Comparison of ENCODE assay signal across 25 cellular contexts in the genomic region with DNA sequence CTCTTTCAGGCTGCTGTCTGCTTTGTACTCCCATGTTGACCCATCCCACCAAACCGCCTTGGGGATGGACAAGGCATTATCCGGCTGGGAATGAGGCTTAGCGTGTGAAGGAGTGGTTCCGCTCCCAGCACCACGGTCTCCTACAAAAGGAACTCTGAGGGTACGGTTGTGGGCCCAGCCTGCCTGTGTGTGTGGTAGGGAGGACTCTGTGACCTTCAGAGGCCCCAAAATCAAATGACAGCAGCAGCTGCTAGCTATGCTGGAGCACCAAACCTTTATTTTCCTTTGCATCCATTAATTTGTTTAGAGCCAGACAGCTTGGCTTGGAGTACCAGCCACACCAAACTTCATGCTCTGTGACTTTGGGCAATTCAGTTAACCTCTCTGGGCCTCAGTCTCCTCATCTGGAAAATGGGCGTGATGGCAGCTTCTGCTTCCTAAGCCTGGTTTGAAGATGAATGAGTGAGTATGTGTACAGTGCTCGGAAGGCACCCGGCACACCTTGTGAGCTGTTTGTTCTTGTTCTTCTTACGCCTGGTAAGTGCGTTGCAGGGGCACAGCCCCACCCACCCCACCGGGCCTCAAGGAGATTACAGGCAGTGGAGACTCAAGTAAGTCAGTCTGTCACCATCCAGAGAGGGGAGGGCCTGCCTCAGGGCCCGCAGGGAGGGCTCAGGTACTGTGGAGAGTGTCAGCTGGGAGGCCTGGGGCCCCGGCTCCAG. TPM values are rescaled to one million over a fixed set of nuclear protein-coding genes. Genes with fewer than 3 reads are reported as not detected.
A peak's percentile ranks its signal among the peaks of the same experiment; 100 is the strongest.
DNase-seq lines count a peak whose midpoint lies in the region; ATAC-seq and TF ChIP-seq lines count a peak whose summit lies in the region.
"Had no signal": no experiment of that assay in that cellular context is flagged by ENCODE, and none has a peak within 500 bp of the region (broad histone marks: within the 10 kb centered on the region; RNA-seq: fewer than 3 reads in every experiment).

No MANE protein-coding gene starts in this region.

- ATAC-seq in gastroesophageal sphincter, result no peak

- peaks cover 55% of the 10 kb centered on the region for H3F3A ChIP-seq in PC-9 (ENCODE audit: insufficient read depth, low read depth)

- H3K9ac ChIP-seq in muscle layer of colon (ENCODE audit: low read length) (peak overlapping the region; percentile 10), subcutaneous abdominal adipose tissue (ENCODE audit: low read length in 5 of 5) (peak overlapping the region in 3 of 5 donors; percentile 15 to 50 (median 16))

- no peak overlapping the region for H2AFZ ChIP-seq in PC-9

- H3K4me3 ChIP-seq in PC-9, result no peak overlapping the region
- H3K4me3 ChIP-seq in gastroesophageal sphincter, result no peak overlapping the region
- no peak overlapping the region for H3K4me3 ChIP-seq in muscle layer of colon (ENCODE audit: low read depth in 1 of 2, low read length in 2 of 2)
- H3K4me3 ChIP-seq in subcutaneous abdominal adipose tissue (ENCODE audit: low read depth in 1 of 5, low read length in 5 of 5), result no peak overlapping the region
- H3K4me3 ChIP-seq: coronary artery had no signal

- intact Hi-C loops in PC-9 (cut with micrococcal nuclease; ENCODE audit: unreplicated experiment), result no loop called here

- TF ChIP-seq EP300 in gastroesophageal sphincter (IDR thresholded peaks at IDR 0.05), result no peak

- CTCF ChIA-PET in PC-9 (lab: Charles Lee), result interaction anchor here (0.6 kb wide), 1 partner anchor 1633 kb away, joined by 3 read pairs; no protein-coding TSS in a partner anchor

- H3K4me1 ChIP-seq in PC-9 (replicated peaks; ENCODE audit: insufficient read depth) (peaks cover 65% of the 10 kb centered on the region), gastroesophageal sphincter (peaks cover 0 to 49% (median 14%) of the 10 kb centered on the region in 3 donors), muscle layer of colon (ENCODE audit: insufficient read depth, low read length) (peaks cover 56% of the 10 kb centered on the region), subcutaneous abdominal adipose tissue (ENCODE audit: control insufficient read depth in 5 of 5, insufficient read depth in 5 of 5, low read length in 5 of 5) (peaks cover 22 to 64% (median 49%) of the 10 kb centered on the region in 5 donors)

- no peaks in the 10 kb centered on the region for H4K20me1 ChIP-seq in PC-9 (ENCODE audit: insufficient read depth)

- H3K79me2 ChIP-seq in PC-9 (ENCODE audit: low read depth), result peaks cover 15% of the 10 kb centered on the region

- H3K36me3 ChIP-seq in PC-9 (ENCODE audit: low read depth), result no peaks in the 10 kb centered on the region
- no peaks in the 10 kb centered on the region for H3K36me3 ChIP-seq in gastroesophageal sphincter
- H3K36me3 ChIP-seq in muscle layer of colon (ENCODE audit: insufficient read depth, low read length), result no peaks in the 10 kb centered on the region
- H3K36me3 ChIP-seq in subcutaneous abdominal adipose tissue (ENCODE audit: control insufficient read depth in 5 of 5, insufficient read depth in 5 of 5, low read length in 5 of 5), result no peaks in the 10 kb centered on the region
- H3K36me3 ChIP-seq: WERI-Rb-1 had no signal

- POLR2A ChIA-PET in PC-9 (lab: Charles Lee; ENCODE audit: unreplicated experiment), result no interaction called here

- WGBS in gastroesophageal sphincter (ENCODE audit: low coverage in 1 of 2), 2 donors, result 89% methylated on average over 5 of the region's 14 CpGs; no CpG with 5 or more reads in 1 of the 2 donors

- no peak for TF ChIP-seq POLR2A in gastroesophageal sphincter (IDR thresholded peaks at IDR 0.05)

- no peak for DNase-seq in PC-9
- DNase-seq in NCI-H2029 treated with DMSO at 0.1 percent for 48 hours (lab: John Stamatoyannopoulos, UW), result no peak
- DNase-seq in effector CD4-positive, alpha-beta T cell, result no peak
- no peak for DNase-seq in hippocampal formation (lab: John Stamatoyannopoulos, UW)
- DNase-seq: activated CD4-positive, alpha-beta T cell treated with anti-CD3 and anti-CD28 coated beads, Interleukin-2, amount 50 U/mL, for 1 hour; activated naive CD4-positive, alpha-beta T cell treated with anti-CD3 and anti-CD28 coated beads, Interleukin-2, amount 10 ng/mL, durations not matched to agents 7 days and 5 days; C1 segment of cervical spinal cord; DMS79 treated with DMSO at 0.1 percent for 48 hours; H9; NCI-H1092; NCI-H1930; NCI-H2227 treated with DMSO at 0.1 percent for 48 hours; NCI-H748 treated with DMSO at 0.1 percent for 48 hours; small intestine; stimulated activated CD4-positive, alpha-beta T cell treated with anti-CD3 and anti-CD28 coated beads, Interleukin-1b, Interleukin-23, amount 100 ng/mL, for 48 hours; WERI-Rb-1 had no signal

- BruUV-seq in PC-9 (replicated peaks; lab: Mats Ljungman, UMichigan), result no TSS peak

- H3K9me3 ChIP-seq in PC-9 (ENCODE audit: insufficient read depth, low read depth) (no peaks in the 10 kb centered on the region; the same call in 1 of the 2 replicates), gastroesophageal sphincter (no peaks in the 10 kb centered on the region), muscle layer of colon (ENCODE audit: low read length) (no peaks in the 10 kb centered on the region), subcutaneous abdominal adipose tissue (ENCODE audit: control insufficient read depth in 5 of 5, low read length in 5 of 5) (peaks cover 0 to 2% (median 1%) of the 10 kb centered on the region in 5 donors)

- TF ChIP-seq CTCF in PC-9 (conservative IDR thresholded peaks at IDR 0.05), result no peak
- no peak for TF ChIP-seq CTCF in gastroesophageal sphincter (IDR thresholded peaks at IDR 0.05)

- no peaks in the 10 kb centered on the region for H3K9me2 ChIP-seq in PC-9 (ENCODE audit: insufficient read depth)

- peak overlapping the region; percentile 65 for H3K4me2 ChIP-seq in PC-9

- no peaks in the 10 kb centered on the region for H3K27me3 ChIP-seq in PC-9 (ENCODE audit: insufficient read depth, low read depth)
- no peaks in the 10 kb centered on the region for H3K27me3 ChIP-seq in gastroesophageal sphincter
- H3K27me3 ChIP-seq in muscle layer of colon (ENCODE audit: control insufficient read depth in 1 of 2, insufficient read depth in 2 of 2, low read length in 2 of 2), result no peaks in the 10 kb centered on the region
- H3K27me3 ChIP-seq in subcutaneous abdominal adipose tissue (ENCODE audit: control insufficient read depth in 5 of 5, insufficient read depth in 4 of 5, low read length in 5 of 5), result no peaks in the 10 kb centered on the region

- peak overlapping the region; percentile 98 for H3K27ac ChIP-seq in PC-9
- peak overlapping the region in 3 of 4 donors; percentile 80 to 81 (median 80) for H3K27ac ChIP-seq in gastroesophageal sphincter
- peak overlapping the region; percentile 83 for H3K27ac ChIP-seq in muscle layer of colon (ENCODE audit: low read depth, low read length)
- H3K27ac ChIP-seq in subcutaneous abdominal adipose tissue (ENCODE audit: low read depth, low read length), result peak overlapping the region; percentile 80
- H3K27ac ChIP-seq: WERI-Rb-1 had no signal

RNA-seq across cellular contexts. Expression of gene MB, which starts 25.3 kb away (rescaled TPM):
- total RNA-seq in PC-9 (2021) (5.0 and 5.8 TPM in 2 replicates), gastroesophageal sphincter (10 to 100 TPM in 1 of 4 donors, 1 to 10 TPM in 2, not detected in 1; 1.0 to 12.9 (median 2.5) TPM)
- total RNA-seq: bronchial epithelial cell, fibroblast of lung, mononuclear cell, progenitor cell of endocrine pancreas had no signal

RNA-seq across cellular contexts. Expression of gene RASD2, which starts 51.2 kb away (rescaled TPM):
- total RNA-seq in PC-9 (2021) (0.70 and 0.95 TPM in 2 replicates), gastroesophageal sphincter (10 to 100 TPM in 2 of 4 donors, 1 to 10 TPM in 2; 4.7 to 45.9 (median 16.0) TPM)
- total RNA-seq: activated T-helper 1 cell treated with anti-CD3 and anti-CD28 coated beads, Interleukin-12 subunit alpha, Interleukin-12 subunit beta, Interleukin-2, Interleukin-4 antibody, amounts not matched to agents 30 ng/mL and 10 ng/mL and 1 ng/mL, durations not matched to agents 14 hours and 24 hours and 36 hours had no signal

RNA-seq across cellular contexts. Expression of gene APOL6, which starts 56.4 kb away (rescaled TPM):
- total RNA-seq in PC-9 (2021), result 16.7 and 18.6 TPM in 2 replicates
- 10 to 100 TPM; 10.4 to 13.3 (median 10.9) TPM for total RNA-seq in gastroesophageal sphincter
